Comparison of ENCODE assay signal across 23 cellular contexts in the genomic region with DNA sequence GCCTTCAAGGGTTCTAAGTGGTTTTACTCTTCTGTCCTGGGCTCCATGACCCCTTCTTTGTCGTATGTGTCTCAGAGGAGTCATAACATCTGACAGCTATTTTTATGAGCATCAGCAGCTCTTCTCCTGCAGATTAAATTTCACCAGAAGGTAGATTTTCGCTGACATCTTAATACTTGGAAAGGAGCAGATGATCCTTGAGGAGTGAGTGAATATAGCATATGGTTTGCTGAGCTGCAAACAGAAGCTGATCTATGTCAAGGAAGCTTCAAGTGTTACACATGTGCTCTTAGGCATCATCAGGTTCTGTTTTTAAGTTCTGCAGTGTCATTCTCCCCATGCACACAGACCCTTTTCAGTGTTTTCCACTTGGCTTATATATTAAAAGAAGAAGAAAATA. TPM values are rescaled to one million over a fixed set of nuclear protein-coding genes. Genes with fewer than 3 reads are reported as not detected.
"Had no signal": no experiment of that assay in that cellular context is flagged by ENCODE, and none has a peak within 500 bp of the region (broad histone marks: within the 10 kb centered on the region; RNA-seq: fewer than 3 reads in every experiment).

No MANE protein-coding gene starts in this region.

- H3K27me3 ChIP-seq: neural progenitor cell, pancreas, right lobe of liver had no signal

- H3K27ac ChIP-seq: epithelial cell of prostate, esophagus muscularis mucosa, gastroesophageal sphincter, neural progenitor cell, pancreas, prostate gland, right lobe of liver, skin epidermis had no signal

- H3K27ac Mint-ChIP-seq: dendritic cell treated with granulocyte-macrophage colony-stimulating factor and Interleukin-4, amounts not matched to agents 40 ng/mL and 50 ng/mL, for 4 days; effector memory CD8-positive, alpha-beta T cell; naive thymus-derived CD8-positive, alpha-beta T cell; neural progenitor cell had no signal

- H3K4me3 ChIP-seq: esophagus muscularis mucosa, gastroesophageal sphincter, neural progenitor cell, pancreas, prostate gland, right lobe of liver, skin epidermis had no signal

- H3K9me3 Mint-ChIP-seq: dendritic cell treated with granulocyte-macrophage colony-stimulating factor and Interleukin-4, amounts not matched to agents 40 ng/mL and 50 ng/mL, for 4 days; effector memory CD8-positive, alpha-beta T cell; naive thymus-derived CD8-positive, alpha-beta T cell had no signal

- H3K9me3 ChIP-seq: pancreas, prostate gland, right lobe of liver had no signal

- H3K4me2 ChIP-seq: neural progenitor cell had no signal

- H3K36me3 ChIP-seq: esophagus muscularis mucosa, gastroesophageal sphincter, neural progenitor cell, pancreas, prostate gland, right lobe of liver had no signal

- DNase-seq: cerebellar nuclear complex; effector memory CD8-positive, alpha-beta T cell; left colon; mesendoderm; naive thymus-derived CD8-positive, alpha-beta T cell; nucleus accumbens; pancreas; retina; right lobe of liver; stimulated activated CD4-positive, alpha-beta T cell treated with anti-CD3 and anti-CD28 coated beads, Interleukin-2, amount 100 ng/mL, for 24 hours; stimulated activated naive CD4-positive, alpha-beta T cell treated with Interleukin-2 at 50 U/mL for 16 hours; trophoblast cell had no signal

- H3K4me1 ChIP-seq: esophagus muscularis mucosa, gastroesophageal sphincter, pancreas, prostate gland, right lobe of liver had no signal

- H2AFZ ChIP-seq: neural progenitor cell had no signal

- H3K36me3 Mint-ChIP-seq: naive thymus-derived CD8-positive, alpha-beta T cell; neural progenitor cell had no signal

- H3K4me3 Mint-ChIP-seq: dendritic cell treated with granulocyte-macrophage colony-stimulating factor and Interleukin-4, amounts not matched to agents 40 ng/mL and 50 ng/mL, for 4 days; effector memory CD8-positive, alpha-beta T cell; naive thymus-derived CD8-positive, alpha-beta T cell; neural progenitor cell had no signal

- H3K4me1 Mint-ChIP-seq: naive thymus-derived CD8-positive, alpha-beta T cell; neural progenitor cell had no signal

- ATAC-seq: effector memory CD8-positive, alpha-beta T cell; gastroesophageal sphincter; left colon; naive thymus-derived CD8-positive, alpha-beta T cell; pancreas; right lobe of liver had no signal

RNA-seq across cellular contexts. Expression of gene MYH2, which starts 49.2 kb away (rescaled TPM):
- total RNA-seq: fibroblast of villous mesenchyme; kidney epithelial cell; left colon; lung microvascular endothelial cell; naive thymus-derived CD8-positive, alpha-beta T cell; pancreas had no signal
- polyA plus RNA-seq: liver; naive thymus-derived CD8-positive, alpha-beta T cell had no signal
